Comparison of ENCODE assay signal across 8 cellular contexts in the genomic region with DNA sequence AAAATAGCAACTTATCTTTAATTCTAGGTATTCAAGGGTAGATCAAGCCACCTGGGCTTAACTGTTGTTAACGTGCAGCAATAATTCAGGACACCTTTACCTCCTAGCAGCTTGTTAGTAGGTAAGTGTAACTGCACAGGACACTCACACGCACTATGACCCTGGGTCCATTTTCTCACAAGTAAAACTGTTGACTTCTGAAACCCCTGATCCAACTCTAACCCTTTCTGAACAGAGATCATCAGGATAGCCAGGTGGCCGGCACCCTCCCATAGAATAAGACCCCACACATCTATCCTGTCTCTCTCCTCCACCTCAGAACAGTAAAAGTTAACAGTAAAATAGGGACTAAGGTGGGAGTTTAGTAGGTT. TPM values are rescaled to one million over a fixed set of nuclear protein-coding genes. Genes with fewer than 3 reads are reported as not detected.
DNase-seq lines count a peak whose midpoint lies in the region; ATAC-seq and TF ChIP-seq lines count a peak whose summit lies in the region.

No MANE protein-coding gene starts in this region.

- peaks cover 10% of the 10 kb centered on the region for H3K4me1 ChIP-seq in CD4-positive, CD25-positive, alpha-beta regulatory T cell (ENCODE audit: control insufficient read depth, insufficient read depth, low read length, poor library complexity, severe bottlenecking)
- peaks cover 7 to 11% of the 10 kb centered on the region in 2 experiments; a peak in 3 of 4 replicates for H3K4me1 ChIP-seq in HCT116 (ENCODE audit: control insufficient read depth in 1 of 2, insufficient read depth in 2 of 2, low read length in 2 of 2)
- H3K4me1 ChIP-seq in mononuclear cell (ENCODE audit: insufficient read depth, low read length): peaks cover 11% of the 10 kb centered on the region

- no peaks in the 10 kb centered on the region for H3K9me2 ChIP-seq in HCT116 (ENCODE audit: insufficient read depth)

- TF ChIP-seq RAD21 in HCT116 (IDR thresholded peaks at IDR 0.05; ENCODE audit: low read depth): no peak

- H3K36me3 ChIP-seq in CD4-positive, CD25-positive, alpha-beta regulatory T cell (ENCODE audit: control insufficient read depth, insufficient read depth, low read length): no peaks in the 10 kb centered on the region
- H3K36me3 ChIP-seq in HCT116 (ENCODE audit: control insufficient read depth in 1 of 2, insufficient read depth in 2 of 2, low read length in 2 of 2): peaks cover 6 to 8% of the 10 kb centered on the region in 2 experiments

- BruUV-seq in HCT116 (replicated peaks; lab: Mats Ljungman, UMichigan): TSS peak; percentile 78

- in situ Hi-C loops in ACHN (cut with HindIII; ENCODE audit: low pct_ligation_motif_present, low pct_unique_long_range_greater_than_20kb, low sequenced_read_pairs): no loop called here

- H3K36me3 Mint-ChIP-seq in CD4-positive, CD25-positive, alpha-beta regulatory T cell: no peaks in the 10 kb centered on the region
- peaks cover 23% of the 10 kb centered on the region for H3K36me3 Mint-ChIP-seq in activated naive CD8-positive, alpha-beta T cell treated with anti-CD3 and anti-CD28 coated beads, Interleukin-2, amount 50 U/mL, for 24 hours (ENCODE audit: low read depth)

- H3K4me3 Mint-ChIP-seq in CD4-positive, CD25-positive, alpha-beta regulatory T cell: peak overlapping the region; percentile 89 to 98 (median 94)
- peak overlapping the region; percentile 100 for H3K4me3 Mint-ChIP-seq in activated naive CD8-positive, alpha-beta T cell treated with anti-CD3 and anti-CD28 coated beads, Interleukin-2, amount 50 U/mL, for 24 hours

- H3K27ac ChIP-seq in CD4-positive, CD25-positive, alpha-beta regulatory T cell (ENCODE audit: insufficient read depth, low read length, poor library complexity, severe bottlenecking): no peak overlapping the region
- peak overlapping the region; percentile 46; the same call in 1 of the 2 replicates for H3K27ac ChIP-seq in HCT116 (ENCODE audit: low read depth, low read length)

- peaks cover 34% of the 10 kb centered on the region for H3K27me3 Mint-ChIP-seq in CD4-positive, CD25-positive, alpha-beta regulatory T cell
- H3K27me3 Mint-ChIP-seq in activated naive CD8-positive, alpha-beta T cell treated with anti-CD3 and anti-CD28 coated beads, Interleukin-2, amount 50 U/mL, for 24 hours: peaks cover 8% of the 10 kb centered on the region

- RAD21 ChIA-PET in HCT116 (lab: Charles Lee; ENCODE audit: low non-redundant PET in 1 of 2, low total read pairs in 2 of 2, uncharacterized antibody in 2 of 2, unreplicated experiment in 2 of 2): no interaction called here

- no peak for TF ChIP-seq CTCF in HCT116 (IDR thresholded peaks at IDR 0.05 in 2 of 3, conservative IDR thresholded peaks at IDR 0.05 in 1 of 3; ENCODE audit: borderline replicate concordance in 1 of 3, insufficient read depth in 1 of 3, low read depth in 2 of 3, low read length in 2 of 3)

- peak overlapping the region; percentile 75 for H3K4me3 ChIP-seq in CD4-positive, CD25-positive, alpha-beta regulatory T cell (ENCODE audit: low read depth, low read length)
- H3K4me3 ChIP-seq in HCT116 (replicated peaks in 1 of 2; ENCODE audit: low read depth in 1 of 2, low read length in 2 of 2) (peak overlapping the region; percentile 84 to 95), mononuclear cell (ENCODE audit: low read length) (peak overlapping the region; percentile 46)

- peaks cover 7 to 10% (median 9%) of the 10 kb centered on the region in 4 donors for H3K4me1 Mint-ChIP-seq in CD4-positive, CD25-positive, alpha-beta regulatory T cell
- peaks cover 12% of the 10 kb centered on the region for H3K4me1 Mint-ChIP-seq in activated naive CD8-positive, alpha-beta T cell treated with anti-CD3 and anti-CD28 coated beads, Interleukin-2, amount 50 U/mL, for 24 hours

- H3K9ac ChIP-seq in HCT116 (ENCODE audit: low read length): peak overlapping the region; percentile 85

- TF ChIP-seq POLR2A in HCT116 (IDR thresholded peaks at IDR 0.05; ENCODE audit: borderline replicate concordance, extremely low read depth, insufficient read depth, insufficient read length): no peak

- intact Hi-C loops in HCT116 (cut with micrococcal nuclease): no loop called here

- peaks cover 30% of the 10 kb centered on the region for H3K79me2 ChIP-seq in HCT116 (ENCODE audit: insufficient read depth, low read length)

- H4K20me1 ChIP-seq in HCT116 (ENCODE audit: insufficient read depth): no peaks in the 10 kb centered on the region

- peaks cover 3% of the 10 kb centered on the region for H3K27me3 ChIP-seq in CD4-positive, CD25-positive, alpha-beta regulatory T cell (ENCODE audit: control insufficient read depth, insufficient read depth, low read length)
- no peaks in the 10 kb centered on the region for H3K27me3 ChIP-seq in HCT116 (ENCODE audit: insufficient read depth, low read length)
- no peaks in the 10 kb centered on the region for H3K27me3 ChIP-seq in mononuclear cell (ENCODE audit: insufficient read depth, low read length)

- H3K9me3 ChIP-seq in CD4-positive, CD25-positive, alpha-beta regulatory T cell (ENCODE audit: control insufficient read depth in 2 of 2, low read length in 2 of 2): no peaks in the 10 kb centered on the region
- H3K9me3 ChIP-seq in HCT116 (ENCODE audit: control insufficient read depth in 1 of 2, insufficient read depth in 1 of 2, low read depth in 1 of 2, low read length in 2 of 2) (no peaks in the 10 kb centered on the region), mononuclear cell (ENCODE audit: low read depth, low read length) (no peaks in the 10 kb centered on the region)

- H3K27ac Mint-ChIP-seq in CD4-positive, CD25-positive, alpha-beta regulatory T cell: no peak overlapping the region
- H3K27ac Mint-ChIP-seq in activated naive CD8-positive, alpha-beta T cell treated with anti-CD3 and anti-CD28 coated beads, Interleukin-2, amount 50 U/mL, for 24 hours: peak overlapping the region; percentile 97

- H2AFZ ChIP-seq in HCT116 (ENCODE audit: low read depth, low read length, poor library complexity, severe bottlenecking): peak overlapping the region; percentile 63

- CTCF ChIA-PET in HCT116 (lab: Charles Lee): no interaction called here

- no peak for ATAC-seq in CD4-positive, CD25-positive, alpha-beta regulatory T cell (ENCODE audit: low read depth in 2 of 2)
- peak; percentile 23; the same call in 1 of the 2 replicates for ATAC-seq in HCT116
- ATAC-seq in activated naive CD8-positive, alpha-beta T cell treated with anti-CD3 and anti-CD28 coated beads, Interleukin-2, amount 50 U/mL, for 24 hours: no peak
- ATAC-seq in HG02852 (IDR thresholded peaks at IDR 0.05; ENCODE audit: unreplicated experiment): no peak
- ATAC-seq in HG03025 (IDR thresholded peaks at IDR 0.05; ENCODE audit: low FRiP score, unreplicated experiment): no peak

- peak overlapping the region; percentile 84 for H3K4me2 ChIP-seq in HCT116 (ENCODE audit: low read length)

- DNase-seq in CD4-positive, CD25-positive, alpha-beta regulatory T cell: peak in 2 of 3 donors; percentile 1 to 35
- DNase-seq in HCT116 (ENCODE audit: low read depth, low spot score) (no peak), NCI-H2029 (lab: John Stamatoyannopoulos, UW) (no peak), ACHN (no peak)
- no peak for DNase-seq in activated naive CD8-positive, alpha-beta T cell treated with anti-CD3 and anti-CD28 coated beads, Interleukin-2, amount 50 U/mL, for 24 hours

- H3K9me3 Mint-ChIP-seq in CD4-positive, CD25-positive, alpha-beta regulatory T cell: no peaks in the 10 kb centered on the region
- H3K9me3 Mint-ChIP-seq in activated naive CD8-positive, alpha-beta T cell treated with anti-CD3 and anti-CD28 coated beads, Interleukin-2, amount 50 U/mL, for 24 hours: no peaks in the 10 kb centered on the region

- POLR2A ChIA-PET in HCT116 (lab: Charles Lee): no interaction called here

TF ChIP-seq in HCT116, 20 proteins besides CTCF, POLR2A, EP300 and RAD21:
- no peak for TF ChIP-seq SIN3A (IDR thresholded peaks at IDR 0.05; ENCODE audit: low read depth)
- TF ChIP-seq EGR1 (IDR thresholded peaks at IDR 0.05; ENCODE audit: low read depth): no peak
- no peak for TF ChIP-seq ZFX (IDR thresholded peaks at IDR 0.05)
- TF ChIP-seq YY1 (IDR thresholded peaks at IDR 0.05; ENCODE audit: extremely low read depth, insufficient replicate concordance, low read depth, low read length): no peak
- no peak for TF ChIP-seq TCF7L2 (IDR thresholded peaks at IDR 0.05; ENCODE audit: borderline replicate concordance, extremely low read depth, insufficient read depth, insufficient read length)
- no peak for TF ChIP-seq POLR2AphosphoS5 (IDR thresholded peaks at IDR 0.05; ENCODE audit: low read depth, low read length)
- TF ChIP-seq ZNF274 (IDR thresholded peaks at IDR 0.05; ENCODE audit: low read depth, low read length): no peak
- no peak for TF ChIP-seq SRF (IDR thresholded peaks at IDR 0.05; ENCODE audit: low read depth)
- no peak for TF ChIP-seq CBX3 (IDR thresholded peaks at IDR 0.05; ENCODE audit: low read depth)
- TF ChIP-seq, protein P1, sequence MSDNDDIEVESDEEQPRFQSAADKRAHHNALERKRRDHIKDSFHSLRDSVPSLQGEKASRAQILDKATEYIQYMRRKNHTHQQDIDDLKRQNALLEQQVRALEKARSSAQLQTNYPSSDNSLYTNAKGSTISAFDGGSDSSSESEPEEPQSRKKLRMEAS (IDR thresholded peaks at IDR 0.05): no peak
- TF ChIP-seq CEBPB (IDR thresholded peaks at IDR 0.05; ENCODE audit: low read depth): no peak
- no peak for TF ChIP-seq EZH2 (IDR thresholded peaks at IDR 0.05)
- TF ChIP-seq SP1 (IDR thresholded peaks at IDR 0.05; ENCODE audit: low read depth): no peak
- no peak for TF ChIP-seq ELF1 (IDR thresholded peaks at IDR 0.05; ENCODE audit: borderline replicate concordance, low read depth)
- no peak for TF ChIP-seq EZH2phosphoT487 (IDR thresholded peaks at IDR 0.05; ENCODE audit: borderline replicate concordance)
- TF ChIP-seq JUND (IDR thresholded peaks at IDR 0.05): no peak

RNA-seq across cellular contexts. Expression of a gene that starts 0.6 kb away (rescaled TPM):
- total RNA-seq in CD4-positive, CD25-positive, alpha-beta regulatory T cell: 0.96 TPM
- polyA plus RNA-seq in CD4-positive, CD25-positive, alpha-beta regulatory T cell: 1 to 10 TPM in 1 of 4 donors, under 1 TPM in 3; 0.24 to 1.2 (median 0.44) TPM
- total RNA-seq in HCT116 (2021; ENCODE audit: unreplicated experiment): 29.8 TPM
- 14.0 and 21.2 TPM in 2 replicates for polyA plus RNA-seq in HCT116 (2012)
- 1.3 TPM for total RNA-seq in mononuclear cell

RNA-seq across cellular contexts. Expression of a gene that starts 11.5 kb away (rescaled TPM):
- total RNA-seq in CD4-positive, CD25-positive, alpha-beta regulatory T cell: not detected
- not detected for polyA plus RNA-seq in CD4-positive, CD25-positive, alpha-beta regulatory T cell
- total RNA-seq in HCT116 (2021; ENCODE audit: unreplicated experiment) (not detected), mononuclear cell (not detected)
- not detected in 2 replicates for polyA plus RNA-seq in HCT116 (2012)

Comparison
In these comparisons a context has a peak if more than half of its experiments do, and no peak if none do; other contexts are left out.
1. DNase-seq: peak in CD4-positive, CD25-positive, alpha-beta regulatory T cell (2 of 3); none in HCT116 (single experiment), activated naive CD8-positive, alpha-beta T cell treated with anti-CD3 and anti-CD28 coated beads, Interleukin-2, amount 50 U/mL, for 24 hours (single experiment), NCI-H2029 (single experiment) and ACHN (single experiment).
2. RNA of a gene that starts 0.6 kb away (total RNA-seq): 29.8 TPM in HCT116 (single experiment); 1.3 TPM in mononuclear cell (single experiment) and 0.96 TPM in CD4-positive, CD25-positive, alpha-beta regulatory T cell (single experiment); every median in the first group is over 10 times any median in the second.
3. Peak in every context shown above with its lines, with median percentiles within 50 percentile points of each other: H3K4me3 ChIP-seq.